In genomic region chr17:47237841-47238240, GRCh38 we compare ENCODE assay signal across 34 cellular contexts. TPM values are rescaled to one million over a fixed set of nuclear protein-coding genes. Genes with fewer than 3 reads are reported as not detected.
"Had no signal": no experiment of that assay in that cellular context is flagged by ENCODE, and none has a peak within 500 bp of the region (broad histone marks: within the 10 kb centered on the region; RNA-seq: fewer than 3 reads in every experiment).

No MANE protein-coding gene starts in this region.

- H3K4me3 Mint-ChIP-seq: activated B cell treated with CpG ODN at 0.5 μM for 24 hours; activated CD4-positive, alpha-beta memory T cell treated with anti-CD3 and anti-CD28 coated beads for 36 hours; activated CD4-positive, alpha-beta T cell treated with anti-CD3 and anti-CD28 coated beads, Interleukin-2, amount 10 ng/mL, durations not matched to agents 24 days and 14 days; activated CD8-positive, alpha-beta memory T cell treated with anti-CD3 and anti-CD28 coated beads, Interleukin-2, amount 10 ng/mL, durations not matched to agents 7 days and 5 days; activated CD8-positive, alpha-beta T cell treated with anti-CD3 and anti-CD28 coated beads, Interleukin-2, amount 10 ng/mL, durations not matched to agents 7 days and 5 days; activated naive CD4-positive, alpha-beta T cell treated with anti-CD3 and anti-CD28 coated beads, Interleukin-2, amount 10 ng/mL, durations not matched to agents 7 days and 5 days; activated naive CD8-positive, alpha-beta T cell treated with anti-CD3 and anti-CD28 coated beads, Interleukin-2, amount 10 ng/mL, durations not matched to agents 7 days and 5 days; activated T-helper 1 cell treated with anti-CD3 and anti-CD28 coated beads, Interleukin-12 subunit alpha, Interleukin-12 subunit beta, Interleukin-2, Interleukin-4 antibody, amounts not matched to agents 30 ng/mL and 10 ng/mL and 1 ng/mL, durations not matched to agents 14 hours and 24 hours and 36 hours; central memory CD8-positive, alpha-beta T cell; dendritic cell treated with granulocyte-macrophage colony-stimulating factor and Interleukin-4, amounts not matched to agents 40 ng/mL and 50 ng/mL, for 4 days; endodermal cell; T-helper 17 cell; T-helper 2 cell treated with Interferon-gamma antibody and Interleukin-4, amounts not matched to agents 5 μg/mL and 100 μg/mL, for 36 hours had no signal

- H3K9me3 ChIP-seq: gastrocnemius medialis had no signal

- H3K27ac ChIP-seq: brain microvascular endothelial cell, dorsolateral prefrontal cortex, foreskin keratinocyte, gastrocnemius medialis, WERI-Rb-1 had no signal

- H3K4me3 ChIP-seq: coronary artery, dorsolateral prefrontal cortex, gastrocnemius medialis had no signal

- H3K27ac Mint-ChIP-seq: activated B cell treated with CpG ODN at 0.5 μM for 24 hours; activated CD4-positive, alpha-beta memory T cell treated with anti-CD3 and anti-CD28 coated beads for 36 hours; activated CD4-positive, alpha-beta T cell treated with anti-CD3 and anti-CD28 coated beads, Interleukin-2, amount 10 ng/mL, durations not matched to agents 24 days and 14 days; activated CD8-positive, alpha-beta memory T cell treated with anti-CD3 and anti-CD28 coated beads, Interleukin-2, amount 10 ng/mL, durations not matched to agents 7 days and 5 days; activated CD8-positive, alpha-beta T cell treated with anti-CD3 and anti-CD28 coated beads, Interleukin-2, amount 10 ng/mL, durations not matched to agents 7 days and 5 days; activated naive CD4-positive, alpha-beta T cell treated with anti-CD3 and anti-CD28 coated beads, Interleukin-2, amount 10 ng/mL, durations not matched to agents 7 days and 5 days; activated naive CD4-positive, alpha-beta T cell treated with anti-CD3 and anti-CD28 coated beads, Interleukin-2, amount 50 U/mL, for 72 hours; activated naive CD8-positive, alpha-beta T cell treated with anti-CD3 and anti-CD28 coated beads, Interleukin-2, amount 10 ng/mL, durations not matched to agents 7 days and 5 days; activated T-helper 1 cell treated with anti-CD3 and anti-CD28 coated beads, Interleukin-12 subunit alpha, Interleukin-12 subunit beta, Interleukin-2, Interleukin-4 antibody, amounts not matched to agents 30 ng/mL and 10 ng/mL and 1 ng/mL, durations not matched to agents 14 hours and 24 hours and 36 hours; activated T-helper 2 cell treated with anti-CD3 and anti-CD28 coated beads, Interferon-gamma antibody, Interleukin-2, Interleukin-4, amounts not matched to agents 10 μg/mL and 5 μg/mL and 100 μg/mL, durations not matched to agents 14 hours and 24 hours and 36 hours; dendritic cell treated with granulocyte-macrophage colony-stimulating factor and Interleukin-4, amounts not matched to agents 40 ng/mL and 50 ng/mL, for 4 days; endodermal cell; T-helper 17 cell; T-helper 2 cell treated with Interferon-gamma antibody and Interleukin-4, amounts not matched to agents 5 μg/mL and 100 μg/mL, for 36 hours had no signal

- ATAC-seq: activated CD4-positive, CD25-positive, alpha-beta regulatory T cell treated with anti-CD3 and anti-CD28 coated beads, Interleukin-2, amount 50 U/mL, for 24 hours; activated CD8-positive, alpha-beta memory T cell treated with anti-CD3 and anti-CD28 coated beads, Interleukin-2, amount 10 ng/mL, durations not matched to agents 7 days and 5 days; activated CD8-positive, alpha-beta T cell treated with anti-CD3 and anti-CD28 coated beads, Interleukin-2, amount 10 ng/mL, durations not matched to agents 7 days and 5 days; activated naive CD4-positive, alpha-beta T cell treated with anti-CD3 and anti-CD28 coated beads, Interleukin-2, amount 50 U/mL, for 72 hours; esophagus mucosa; foreskin keratinocyte; gastrocnemius medialis; T-helper 17 cell had no signal

- DNase-seq: activated B cell treated with CpG ODN at 0.5 μM for 24 hours; activated CD4-positive, alpha-beta memory T cell treated with anti-CD3 and anti-CD28 coated beads for 36 hours; activated CD4-positive, alpha-beta T cell treated with anti-CD3 and anti-CD28 coated beads, Interleukin-2, amount 10 ng/mL, durations not matched to agents 24 days and 14 days; activated CD8-positive, alpha-beta memory T cell treated with anti-CD3 and anti-CD28 coated beads, Interleukin-2, amount 10 ng/mL, durations not matched to agents 7 days and 5 days; activated CD8-positive, alpha-beta memory T cell treated with anti-CD3 and anti-CD28 coated beads, Interleukin-2, amount 50 U/mL, for 4 hours; activated CD8-positive, alpha-beta T cell treated with anti-CD3 and anti-CD28 coated beads, Interleukin-2, amount 10 ng/mL, durations not matched to agents 7 days and 5 days; activated effector memory CD4-positive, alpha-beta T cell treated with anti-CD3 and anti-CD28 coated beads, Interleukin-2, amount 50 U/mL, for 16 hours; activated naive CD4-positive, alpha-beta T cell treated with anti-CD3 and anti-CD28 coated beads, Interleukin-2, amount 10 ng/mL, durations not matched to agents 7 days and 5 days; activated naive CD8-positive, alpha-beta T cell treated with anti-CD3 and anti-CD28 coated beads, Interleukin-2, amount 10 ng/mL, durations not matched to agents 7 days and 5 days; activated T-cell treated with anti-CD3 and anti-CD28 coated beads, Interleukin-2, amount 50 U/mL, for 1 hour; activated T-cell treated with anti-CD3 and anti-CD28 coated beads, Interleukin-2, amount 50 U/mL, for 48 hours; brain microvascular endothelial cell; dorsolateral prefrontal cortex; effector memory CD4-positive, alpha-beta T cell; endodermal cell; foreskin keratinocyte; gastrocnemius medialis; glutamatergic neuron; T-helper 1 cell; T-helper 17 cell; T1000; WERI-Rb-1 had no signal

- H3K36me3 ChIP-seq: brain microvascular endothelial cell, gastrocnemius medialis, WERI-Rb-1 had no signal

- H3K4me1 Mint-ChIP-seq: endodermal cell had no signal

- H3K27me3 ChIP-seq: brain microvascular endothelial cell, dorsolateral prefrontal cortex, gastrocnemius medialis had no signal

- H3K27me3 Mint-ChIP-seq: activated B cell treated with CpG ODN at 0.5 μM for 24 hours; activated CD4-positive, alpha-beta memory T cell treated with anti-CD3 and anti-CD28 coated beads for 36 hours; dendritic cell treated with granulocyte-macrophage colony-stimulating factor and Interleukin-4, amounts not matched to agents 40 ng/mL and 50 ng/mL, for 4 days had no signal

- H3K9me3 Mint-ChIP-seq: activated B cell treated with CpG ODN at 0.5 μM for 24 hours; activated CD4-positive, alpha-beta memory T cell treated with anti-CD3 and anti-CD28 coated beads for 36 hours; activated CD4-positive, alpha-beta T cell treated with anti-CD3 and anti-CD28 coated beads, Interleukin-2, amount 10 ng/mL, durations not matched to agents 24 days and 14 days; activated naive CD4-positive, alpha-beta T cell treated with anti-CD3 and anti-CD28 coated beads, Interleukin-2, amount 50 U/mL, for 72 hours; activated T-helper 1 cell treated with anti-CD3 and anti-CD28 coated beads, Interleukin-12 subunit alpha, Interleukin-12 subunit beta, Interleukin-2, Interleukin-4 antibody, amounts not matched to agents 30 ng/mL and 10 ng/mL and 1 ng/mL, durations not matched to agents 14 hours and 24 hours and 36 hours; activated T-helper 2 cell treated with anti-CD3 and anti-CD28 coated beads, Interferon-gamma antibody, Interleukin-2, Interleukin-4, amounts not matched to agents 10 μg/mL and 5 μg/mL and 100 μg/mL, durations not matched to agents 14 hours and 24 hours and 36 hours; central memory CD8-positive, alpha-beta T cell; endodermal cell; T-helper 2 cell treated with Interferon-gamma antibody and Interleukin-4, amounts not matched to agents 5 μg/mL and 100 μg/mL, for 36 hours had no signal

RNA-seq across cellular contexts. Expression of gene ITGB3, which starts 15.8 kb away (rescaled TPM):
- total RNA-seq: activated CD4-positive, alpha-beta memory T cell treated with anti-CD3 and anti-CD28 coated beads for 36 hours; activated CD4-positive, alpha-beta T cell treated with anti-CD3 and anti-CD28 coated beads, Interleukin-2, amount 10 ng/mL, durations not matched to agents 24 days and 14 days; activated T-helper 1 cell treated with anti-CD3 and anti-CD28 coated beads, Interleukin-12 subunit alpha, Interleukin-12 subunit beta, Interleukin-2, Interleukin-4 antibody, amounts not matched to agents 30 ng/mL and 10 ng/mL and 1 ng/mL, durations not matched to agents 14 hours and 24 hours and 36 hours; activated T-helper 2 cell treated with anti-CD3 and anti-CD28 coated beads, Interferon-gamma antibody, Interleukin-2, Interleukin-4, amounts not matched to agents 10 μg/mL and 5 μg/mL and 100 μg/mL, durations not matched to agents 14 hours and 24 hours and 36 hours had no signal

RNA-seq across cellular contexts. Expression of gene MYL4, which starts 28.7 kb away (rescaled TPM):
- total RNA-seq: activated B cell treated with CpG ODN at 0.5 μM for 24 hours; activated CD4-positive, alpha-beta memory T cell treated with anti-CD3 and anti-CD28 coated beads for 36 hours; activated CD4-positive, alpha-beta T cell treated with anti-CD3 and anti-CD28 coated beads, Interleukin-2, amount 10 ng/mL, durations not matched to agents 24 days and 14 days; activated CD8-positive, alpha-beta memory T cell treated with anti-CD3 and anti-CD28 coated beads for 36 hours; activated CD8-positive, alpha-beta T cell treated with anti-CD3 and anti-CD28 coated beads, Interleukin-2, amount 10 ng/mL, durations not matched to agents 7 days and 5 days; activated naive CD4-positive, alpha-beta T cell treated with anti-CD3 and anti-CD28 coated beads, Interleukin-2, amount 50 U/mL, for 72 hours; activated naive CD8-positive, alpha-beta T cell treated with anti-CD3 and anti-CD28 coated beads, Interleukin-2, amount 10 ng/mL, durations not matched to agents 7 days and 5 days; activated T-helper 1 cell treated with anti-CD3 and anti-CD28 coated beads, Interleukin-12 subunit alpha, Interleukin-12 subunit beta, Interleukin-2, Interleukin-4 antibody, amounts not matched to agents 30 ng/mL and 10 ng/mL and 1 ng/mL, durations not matched to agents 14 hours and 24 hours and 36 hours; activated T-helper 2 cell treated with anti-CD3 and anti-CD28 coated beads, Interferon-gamma antibody, Interleukin-2, Interleukin-4, amounts not matched to agents 10 μg/mL and 5 μg/mL and 100 μg/mL, durations not matched to agents 14 hours and 24 hours and 36 hours; bronchial epithelial cell; epithelial cell of proximal tubule; esophagus mucosa; foreskin keratinocyte; T-helper 17 cell had no signal
- polyA plus RNA-seq: foreskin keratinocyte had no signal
